ENCODE assay signal across 23 cellular contexts in genomic region chr6:157449610-157450009, GRCh38.
DNase-seq lines count a peak whose midpoint lies in the region; ATAC-seq and TF ChIP-seq lines count a peak whose summit lies in the region.
"Had no signal": no experiment of that assay in that cellular context is flagged by ENCODE, and none has a peak within 500 bp of the region (broad histone marks: within the 10 kb centered on the region; RNA-seq: fewer than 3 reads in every experiment).

No MANE protein-coding gene starts in this region.

- H3K4me1 ChIP-seq in right cardiac atrium (ENCODE audit: control insufficient read depth, insufficient read depth, low read length), result peaks cover 2% of the 10 kb centered on the region
- H3K4me1 ChIP-seq: thyroid gland had no signal

- TF ChIP-seq CTCF in 22Rv1 (IDR thresholded peaks at IDR 0.05), result no peak
- TF ChIP-seq CTCF in mesothelial cell of epicardium (IDR thresholded peaks at IDR 0.05; ENCODE audit: unreplicated experiment), result no peak

- H3K27me3 ChIP-seq in right cardiac atrium (ENCODE audit: control insufficient read depth, insufficient read depth), result no peaks in the 10 kb centered on the region
- H3K27me3 ChIP-seq: thyroid gland had no signal

- DNase-seq in amniotic epithelial cell (ENCODE audit: low read depth) (peak; percentile 22), fibroblast of gingiva (ENCODE audit: low read depth) (peak; percentile 32), mesothelial cell of epicardium (ENCODE audit: low spot score in 2 of 2, unreplicated experiment in 2 of 2) (no peak), MV-4-11 (lab: John Stamatoyannopoulos, UW) (no peak), right cardiac atrium (no peak), posterior vena cava (ENCODE audit: low spot score) (no peak)
- DNase-seq in activated CD8-positive, alpha-beta memory T cell treated with anti-CD3 and anti-CD28 coated beads, Interleukin-2, amount 50 U/mL, for 48 hours, result no peak
- DNase-seq: 8988T; activated CD4-positive, alpha-beta T cell treated with anti-CD3 and anti-CD28 coated beads, Interleukin-2, amount 50 U/mL, for 4 hours; amniotic stem cell; DND-41; erythroblast; HFFc6; Karpas-422; NCI-H187; RPMI8226; SK-N-SH; stimulated activated CD4-positive, alpha-beta T cell treated with anti-CD3 and anti-CD28 coated beads, Interleukin-2, amount 100 ng/mL, for 48 hours; stimulated activated naive CD8-positive, alpha-beta T cell treated with anti-CD3 and anti-CD28 coated beads, Interleukin-15, Interleukin-2, amounts not matched to agents 100 U/mL and 50 U/mL, for 24 hours; thyroid gland had no signal

- intact Hi-C loops in right cardiac atrium (cut with DNase I) (no loop called here), posterior vena cava (cut with DNase I) (no loop called here)

- H3K27ac Mint-ChIP-seq in mesothelial cell of epicardium, result peak overlapping the region; percentile 56
- H3K27ac Mint-ChIP-seq: HFFc6 had no signal

- WGBS in right cardiac atrium, result 72% methylated on average over 6 of the region's 6 CpGs

- H3K9me3 Mint-ChIP-seq in mesothelial cell of epicardium, result peaks cover 5% of the 10 kb centered on the region
- H3K9me3 Mint-ChIP-seq: central memory CD8-positive, alpha-beta T cell; HFFc6 had no signal

- H3K4me3 ChIP-seq in right cardiac atrium (ENCODE audit: low read length), result no peak overlapping the region
- H3K4me3 ChIP-seq: smooth muscle cell, thyroid gland had no signal

- ATAC-seq in right cardiac atrium, result no peak
- ATAC-seq: stimulated activated naive CD8-positive, alpha-beta T cell treated with anti-CD3 and anti-CD28 coated beads, Interleukin-15, Interleukin-2, amounts not matched to agents 100 U/mL and 50 U/mL, for 24 hours had no signal

- H3K9me3 ChIP-seq in right cardiac atrium (ENCODE audit: control insufficient read depth, low read length), result no peaks in the 10 kb centered on the region
- H3K9me3 ChIP-seq: SK-N-SH, thyroid gland had no signal

- H3K27me3 Mint-ChIP-seq in mesothelial cell of epicardium (ENCODE audit: low read depth), result no peaks in the 10 kb centered on the region
- H3K27me3 Mint-ChIP-seq: central memory CD8-positive, alpha-beta T cell had no signal

- no peak overlapping the region for H3K4me3 Mint-ChIP-seq in mesothelial cell of epicardium
- H3K4me3 Mint-ChIP-seq: central memory CD8-positive, alpha-beta T cell; HFFc6 had no signal

- peaks cover 17% of the 10 kb centered on the region for H3K4me1 Mint-ChIP-seq in mesothelial cell of epicardium
- H3K4me1 Mint-ChIP-seq: central memory CD8-positive, alpha-beta T cell had no signal

- peak overlapping the region; percentile 18; the same call in 1 of the 2 replicates for H3K27ac ChIP-seq in 22Rv1
- H3K27ac ChIP-seq in right cardiac atrium (ENCODE audit: low read length), result no peak overlapping the region
- H3K27ac ChIP-seq: thyroid gland had no signal

- H3K36me3 Mint-ChIP-seq in mesothelial cell of epicardium, result peaks cover 5% of the 10 kb centered on the region

Comparison
In these comparisons a context has a peak if more than half of its experiments do, and no peak if none do; other contexts are left out.
1. DNase-seq: peak in amniotic epithelial cell (single experiment) and fibroblast of gingiva (single experiment); none in mesothelial cell of epicardium (0 of 2), activated CD8-positive, alpha-beta memory T cell treated with anti-CD3 and anti-CD28 coated beads, Interleukin-2, amount 50 U/mL, for 48 hours (single experiment), MV-4-11 (single experiment), right cardiac atrium (0 of 3) and posterior vena cava (single experiment).